In genomic region chr1:200783926-200784325, GRCh38 we compare ENCODE assay signal across 19 cellular contexts. TPM values are rescaled to one million over a fixed set of nuclear protein-coding genes. Genes with fewer than 3 reads are reported as not detected.
DNase-seq lines count a peak whose midpoint lies in the region; ATAC-seq and TF ChIP-seq lines count a peak whose summit lies in the region.
"Had no signal": no experiment of that assay in that cellular context is flagged by ENCODE, and none has a peak within 500 bp of the region (broad histone marks: within the 10 kb centered on the region; RNA-seq: fewer than 3 reads in every experiment).

No MANE protein-coding gene starts in this region.

- H3K36me3 Mint-ChIP-seq in MCF 10A (ENCODE audit: insufficient read depth, unreplicated experiment): peaks cover 48% of the 10 kb centered on the region

- H3K36me3 ChIP-seq in breast epithelium: no peaks in the 10 kb centered on the region
- peaks cover 38% of the 10 kb centered on the region for H3K36me3 ChIP-seq in SJSA1
- H3K36me3 ChIP-seq in gastrocnemius medialis: no peaks in the 10 kb centered on the region

- peaks cover 30% of the 10 kb centered on the region for H3K4me1 Mint-ChIP-seq in MCF 10A (ENCODE audit: insufficient read depth, unreplicated experiment)

- no TSS peak for BruUV-seq in MCF 10A (replicated peaks; lab: Mats Ljungman, UMichigan)

- no peaks in the 10 kb centered on the region for H3K27me3 Mint-ChIP-seq in MCF 10A (ENCODE audit: insufficient read depth, unreplicated experiment)
- H3K27me3 Mint-ChIP-seq: B cell; CD4-positive, alpha-beta T cell had no signal

- in situ Hi-C loops in gastrocnemius medialis (cut with MboI; ENCODE audit: low sequenced_read_pairs in 4 of 4): no loop called here

- TF ChIP-seq POLR2A in breast epithelium (IDR thresholded peaks at IDR 0.05): no peak
- TF ChIP-seq POLR2A in gastrocnemius medialis (IDR thresholded peaks at IDR 0.05): no peak

- TF ChIP-seq CTCF in MCF 10A (IDR thresholded peaks at IDR 0.05; ENCODE audit: unreplicated experiment): no peak
- no peak for TF ChIP-seq CTCF in breast epithelium (IDR thresholded peaks at IDR 0.05)
- TF ChIP-seq CTCF in gastrocnemius medialis (IDR thresholded peaks at IDR 0.05 in 4 of 5, conservative IDR thresholded peaks at IDR 0.05 in 1 of 5): no peak

- CTCF ChIA-PET in MCF 10A (lab: Yijun Ruan, JAX): interaction anchor here (0.6 to 1.1 kb wide), 9 partner anchors 8 to 470 kb away, joined by 3 to 4 read pairs (median 3); no protein-coding TSS in a partner anchor

- H3K27ac ChIP-seq in breast epithelium (no peak overlapping the region), SJSA1 (peak overlapping the region; percentile 2; the same call in 1 of the 2 replicates), gastrocnemius medialis (no peak overlapping the region)
- H3K27ac ChIP-seq: 22Rv1; A549; BLaER1 treated with 17β-estradiol and CSF1 and Interleukin-3, amounts not matched to agents 10 nM and 100 nM; C4-2B had no signal

- intact Hi-C loops in MCF 10A (cut with micrococcal nuclease): no loop called here
- intact Hi-C loops in breast epithelium (cut with DNase I; ENCODE audit: low total_unique reads): no loop called here
- intact Hi-C loops in gastrocnemius medialis (cut with DNase I; ENCODE audit: low total_unique reads): loop anchor here (5.0 kb wide), 1 partner anchor 47 kb away; the partner anchor contains the start of gene CAMSAP2

- no peak for ATAC-seq in gastrocnemius medialis
- ATAC-seq: A549; CD8-positive, alpha-beta T cell had no signal

- no peak for DNase-seq in MCF 10A (ENCODE audit: unreplicated experiment)
- no peak for DNase-seq in breast epithelium (ENCODE audit: low spot score in 2 of 2)
- DNase-seq in SJSA1 (ENCODE audit: low read depth in 1 of 2, low spot score in 2 of 2): no peak
- DNase-seq in myocyte (ENCODE audit: low read depth): peak; percentile 67
- DNase-seq in gastrocnemius medialis: no peak
- no peak for DNase-seq in T-helper 2 cell
- DNase-seq in stimulated activated naive CD4-positive, alpha-beta T cell treated with Interleukin-2 at 50 U/mL for 16 hours (lab: John Stamatoyannopoulos, UW): no peak
- DNase-seq: AML-193; Caco-2; Calu3; CD4-positive, alpha-beta T cell; CD8-positive, alpha-beta T cell; DMS79 treated with DMSO at 0.1 percent for 48 hours; GF-D8 had no signal

- H3K4me3 Mint-ChIP-seq in MCF 10A (ENCODE audit: unreplicated experiment): no peak overlapping the region
- H3K4me3 Mint-ChIP-seq: B cell; CD4-positive, alpha-beta T cell; CD8-positive, alpha-beta T cell had no signal

- peak overlapping the region; percentile 3 for H3K27ac Mint-ChIP-seq in MCF 10A (ENCODE audit: low read depth, unreplicated experiment)
- H3K27ac Mint-ChIP-seq: B cell; CD4-positive, alpha-beta T cell; CD8-positive, alpha-beta T cell had no signal

- H3K27me3 ChIP-seq in breast epithelium (no peaks in the 10 kb centered on the region), SJSA1 (replicated peaks) (no peaks in the 10 kb centered on the region), gastrocnemius medialis (no peaks in the 10 kb centered on the region)
- H3K27me3 ChIP-seq: BLaER1 treated with 17β-estradiol and CSF1 and Interleukin-3, amounts not matched to agents 10 nM and 100 nM had no signal

- POLR2A ChIA-PET in MCF 10A (lab: Yijun Ruan, JAX): interaction anchor here (0.6 to 1.5 kb wide), 9 partner anchors 9 to 173 kb away, joined by 3 to 8 read pairs (median 4); partner anchors contain the start of gene DDX59

- no peaks in the 10 kb centered on the region for H3K9me3 ChIP-seq in breast epithelium
- H3K9me3 ChIP-seq in SJSA1 (replicated peaks): no peaks in the 10 kb centered on the region
- H3K9me3 ChIP-seq in gastrocnemius medialis: no peaks in the 10 kb centered on the region
- H3K9me3 ChIP-seq: Caco-2 had no signal

- H3K4me1 ChIP-seq in breast epithelium (no peaks in the 10 kb centered on the region), SJSA1 (replicated peaks) (peaks cover 26% of the 10 kb centered on the region), gastrocnemius medialis (peaks cover 8 to 14% of the 10 kb centered on the region in 2 donors)
- H3K4me1 ChIP-seq: A549, Caco-2 had no signal

- H3K4me3 ChIP-seq in breast epithelium (no peak overlapping the region), SJSA1 (no peak overlapping the region), gastrocnemius medialis (no peak overlapping the region)
- H3K4me3 ChIP-seq: A549; BLaER1 treated with 17β-estradiol and CSF1 and Interleukin-3, amounts not matched to agents 10 nM and 100 nM had no signal

- H3K9me3 Mint-ChIP-seq in MCF 10A (ENCODE audit: unreplicated experiment): peaks cover 6% of the 10 kb centered on the region
- H3K9me3 Mint-ChIP-seq: CD8-positive, alpha-beta T cell had no signal

RNA-seq across cellular contexts. Expression of gene CAMSAP2, which starts 45.2 kb away (rescaled TPM):
- total RNA-seq in MCF 10A (2022) (144 and 209 TPM in 2 replicates), breast epithelium (10 to 100 TPM; 36.4 to 42.4 (median 38.6) TPM), myocyte (46.4 and 47.9 TPM in 2 replicates), gastrocnemius medialis (10 to 100 TPM; 39.3 to 63.9 (median 54.2) TPM)
- total RNA-seq in SJSA1 (2014; rRNA removed; shearing (Covaris generic)): 19.8 and 35.1 TPM in 2 replicates
- 15.4 TPM for polyA plus RNA-seq in myocyte (2012)
